23 cellular contexts compared by ENCODE assay signal in genomic region chr15:34719883-34720148, GRCh38. TPM values are rescaled to one million over a fixed set of nuclear protein-coding genes. Genes with fewer than 3 reads are reported as not detected.
DNase-seq lines count a peak whose midpoint lies in the region; ATAC-seq and TF ChIP-seq lines count a peak whose summit lies in the region.
"Had no signal": no experiment of that assay in that cellular context is flagged by ENCODE, and none has a peak within 500 bp of the region (broad histone marks: within the 10 kb centered on the region; RNA-seq: fewer than 3 reads in every experiment).

No MANE protein-coding gene starts in this region.

- 0 out of 2 replicates have a peak overlapping the region, but pooled peaks have one; percentile 32 for H3K4ac ChIP-seq in IMR-90 (ENCODE audit: low read depth, low read length)

- intact Hi-C loops in heart left ventricle (cut with DNase I), result loop anchor here in 7 of 10 donors (2.0 to 10.0 kb wide), 7 partner anchors 65 to 195 kb away; partner anchors contain the start of gene ACTC1 (in 2 of the 7)
- intact Hi-C loops in left cardiac atrium (cut with DNase I), result loop anchor here in 1 of 2 donors (5.0 kb wide), 1 partner anchor 77 kb away; the partner anchor contains the start of gene ACTC1
- intact Hi-C loops in IMR-90 (cut with micrococcal nuclease), result no loop called here
- intact Hi-C loops in psoas muscle (cut with DNase I), result loop anchor here in 1 of 2 donors (5.0 kb wide), 1 partner anchor 77 kb away; the partner anchor contains the start of gene ACTC1
- intact Hi-C loops in activated CD4-positive, alpha-beta T cell treated with anti-CD3 and anti-CD28 coated beads, Interleukin-2, amount 10 ng/mL, durations not matched to agents 24 days and 14 days (cut with micrococcal nuclease), result no loop called here

- CTCF ChIA-PET in IMR-90 (lab: Yijun Ruan, JAX), result no interaction called here

- peaks cover 55% of the 10 kb centered on the region for H3K27me3 Mint-ChIP-seq in activated CD4-positive, alpha-beta T cell treated with anti-CD3 and anti-CD28 coated beads, Interleukin-2, amount 10 ng/mL, durations not matched to agents 24 days and 14 days

- H3K27ac ChIP-seq in heart left ventricle, result peak overlapping the region; percentile 12 to 90 (median 79)
- no peak overlapping the region for H3K27ac ChIP-seq in IMR-90 (ENCODE audit: insufficient read depth, low read length)
- H3K27ac ChIP-seq in psoas muscle, result peak overlapping the region; percentile 61
- H3K27ac ChIP-seq: BLaER1 treated with 17β-estradiol and CSF1 and Interleukin-3, amounts not matched to agents 10 nM and 100 nM; HL-60 had no signal

- H2BK20ac ChIP-seq in IMR-90 (ENCODE audit: low read depth, low read length), result no peak overlapping the region

- dilution Hi-C loops in IMR-90 (cut with HindIII; ENCODE audit: low sequenced_read_pairs, unreplicated experiment), result no loop called here

- no peaks in the 10 kb centered on the region for H3K9me3 ChIP-seq in heart left ventricle
- H3K9me3 ChIP-seq in IMR-90 (ENCODE audit: control insufficient read depth, insufficient read depth, low read length), result no peaks in the 10 kb centered on the region
- H3K9me3 ChIP-seq in psoas muscle, result no peaks in the 10 kb centered on the region
- H3K9me3 ChIP-seq: BLaER1 treated with 17β-estradiol and CSF1 and Interleukin-3, amounts not matched to agents 10 nM and 100 nM had no signal

- H2BK5ac ChIP-seq in IMR-90 (ENCODE audit: low read depth, low read length, poor library complexity, severe bottlenecking), result no peak overlapping the region

- H2AK9ac ChIP-seq in IMR-90 (replicated peaks; ENCODE audit: low read depth, low read length, poor library complexity), result no peak overlapping the region

- H3K27me3 ChIP-seq in heart left ventricle (peaks cover 0 to 15% (median 0%) of the 10 kb centered on the region in 9 donors), IMR-90 (ENCODE audit: control insufficient read depth, insufficient read depth, low read length) (no peaks in the 10 kb centered on the region), psoas muscle (ENCODE audit: insufficient read depth in 3 of 3, low read length in 2 of 3) (no peaks in the 10 kb centered on the region)
- H3K27me3 ChIP-seq: BLaER1 treated with 17β-estradiol and CSF1 and Interleukin-3, amounts not matched to agents 10 nM and 100 nM had no signal

- no peak overlapping the region for H3K27ac Mint-ChIP-seq in activated CD4-positive, alpha-beta T cell treated with anti-CD3 and anti-CD28 coated beads, Interleukin-2, amount 10 ng/mL, durations not matched to agents 24 days and 14 days
- H3K27ac Mint-ChIP-seq: CD8-positive, alpha-beta T cell had no signal

- no peak for DNase-seq in heart left ventricle
- no peak for DNase-seq in left cardiac atrium
- DNase-seq in IMR-90, result no peak
- DNase-seq in left lobe of liver (ENCODE audit: low spot score), result peak; percentile 60
- DNase-seq in psoas muscle, result no peak
- DNase-seq in activated CD4-positive, alpha-beta T cell treated with anti-CD3 and anti-CD28 coated beads, Interleukin-2, amount 10 ng/mL, durations not matched to agents 24 days and 14 days, result no peak
- no peak for DNase-seq in CD1c-positive myeloid dendritic cell (ENCODE audit: extremely low spot score)
- DNase-seq: 8988T; CD8-positive, alpha-beta T cell; DND-41; KG1; NCI-H1092 treated with DMSO at 0.1 percent for 48 hours; NCI-H1436 treated with DMSO at 0.1 percent for 48 hours; NCI-H1930; NCI-H2227 treated with DMSO at 0.1 percent for 48 hours; NCI-H510A; NCI-H774 had no signal

- H3K4me1 ChIP-seq in heart left ventricle, result peaks cover 0 to 62% (median 23%) of the 10 kb centered on the region in 12 donors
- peaks cover 24% of the 10 kb centered on the region for H3K4me1 ChIP-seq in IMR-90 (ENCODE audit: control insufficient read depth, insufficient read depth, low read length)
- peaks cover 57% of the 10 kb centered on the region for H3K4me1 ChIP-seq in psoas muscle
- H3K4me1 ChIP-seq: BLaER1 treated with 17β-estradiol and CSF1 and Interleukin-3, amounts not matched to agents 10 nM and 100 nM had no signal

- H2AK5ac ChIP-seq in IMR-90 (ENCODE audit: low read depth, low read length), result no peak overlapping the region

- H3K23ac ChIP-seq in IMR-90 (ENCODE audit: low read depth, low read length), result no peak overlapping the region

- H3K9ac ChIP-seq in IMR-90 (ENCODE audit: low read depth, low read length), result no peak overlapping the region
- H3K9ac ChIP-seq: BLaER1 treated with 17β-estradiol and CSF1 and Interleukin-3, amounts not matched to agents 10 nM and 100 nM had no signal

- H2BK120ac ChIP-seq in IMR-90 (ENCODE audit: low read depth, low read length), result peak overlapping the region; percentile 6; the same call in 1 of the 2 replicates

- ATAC-seq in heart left ventricle (no peak), left cardiac atrium (no peak), IMR-90 (ENCODE audit: low read depth) (no peak), left lobe of liver (peak; percentile 40), psoas muscle (no peak), GM21423 (IDR thresholded peaks at IDR 0.05; ENCODE audit: unreplicated experiment) (no peak)
- ATAC-seq: CD8-positive, alpha-beta T cell; HCT116; Panc1 had no signal

- H4K20me1 ChIP-seq in IMR-90 (ENCODE audit: insufficient read depth, low read length), result no peaks in the 10 kb centered on the region
- H4K20me1 ChIP-seq: BLaER1 treated with 17β-estradiol and CSF1 and Interleukin-3, amounts not matched to agents 10 nM and 100 nM had no signal

- no peak overlapping the region for H4K8ac ChIP-seq in IMR-90 (ENCODE audit: low read depth in 2 of 2, low read length in 2 of 2)

- no peak overlapping the region; the same call in 2 of the 3 replicates for H2BK15ac ChIP-seq in IMR-90 (ENCODE audit: low read depth, low read length)

- TF ChIP-seq CTCF in heart left ventricle (IDR thresholded peaks at IDR 0.05) (no peak), IMR-90 (conservative IDR thresholded peaks at IDR 0.05; ENCODE audit: low read depth, low read length) (no peak), psoas muscle (IDR thresholded peaks at IDR 0.05) (no peak)

- H3K4me3 ChIP-seq in heart left ventricle (no peak overlapping the region), IMR-90 (ENCODE audit: insufficient read depth, low read depth, low read length) (no peak overlapping the region), psoas muscle (no peak overlapping the region)
- H3K4me3 ChIP-seq: BLaER1 treated with 17β-estradiol and CSF1 and Interleukin-3, amounts not matched to agents 10 nM and 100 nM had no signal

- H3K4me3 Mint-ChIP-seq in activated CD4-positive, alpha-beta T cell treated with anti-CD3 and anti-CD28 coated beads, Interleukin-2, amount 10 ng/mL, durations not matched to agents 24 days and 14 days, result no peak overlapping the region
- H3K4me3 Mint-ChIP-seq: CD8-positive, alpha-beta T cell had no signal

- no peak for TF ChIP-seq POLR2A in heart left ventricle (IDR thresholded peaks at IDR 0.05)
- no peak for TF ChIP-seq POLR2A in IMR-90 (IDR thresholded peaks at IDR 0.05; ENCODE audit: low read depth, low read length)

- H3K9me1 ChIP-seq in IMR-90 (ENCODE audit: insufficient read depth, low read length), result peaks cover 5% of the 10 kb centered on the region; the same call in 1 of the 2 replicates

- H3K4me1 Mint-ChIP-seq in activated CD4-positive, alpha-beta T cell treated with anti-CD3 and anti-CD28 coated beads, Interleukin-2, amount 10 ng/mL, durations not matched to agents 24 days and 14 days, result no peaks in the 10 kb centered on the region

- in situ Hi-C loops in IMR-90 (cut with MboI; ENCODE audit: low sequenced_read_pairs), result no loop called here

- no peak overlapping the region for H4K5ac ChIP-seq in IMR-90 (ENCODE audit: low read depth, low read length)

- peak overlapping the region; percentile 11; the same call in 1 of the 2 replicates for H4K91ac ChIP-seq in IMR-90 (ENCODE audit: insufficient read depth, low read depth, low read length)

- no peaks in the 10 kb centered on the region for H3K36me3 ChIP-seq in heart left ventricle
- H3K36me3 ChIP-seq in IMR-90 (ENCODE audit: control insufficient read depth, insufficient read depth, low read length), result no peaks in the 10 kb centered on the region
- H3K36me3 ChIP-seq in psoas muscle (ENCODE audit: insufficient read depth in 1 of 2, low read depth in 1 of 2), result no peaks in the 10 kb centered on the region
- H3K36me3 ChIP-seq: BLaER1 treated with 17β-estradiol and CSF1 and Interleukin-3, amounts not matched to agents 10 nM and 100 nM had no signal

- no peaks in the 10 kb centered on the region for H3K9me3 Mint-ChIP-seq in activated CD4-positive, alpha-beta T cell treated with anti-CD3 and anti-CD28 coated beads, Interleukin-2, amount 10 ng/mL, durations not matched to agents 24 days and 14 days
- H3K9me3 Mint-ChIP-seq: CD8-positive, alpha-beta T cell had no signal

- H3K14ac ChIP-seq in IMR-90 (replicated peaks; ENCODE audit: low read depth, low read length), result no peak overlapping the region

- no peak for TF ChIP-seq RAD21 in IMR-90 (IDR thresholded peaks at IDR 0.05; ENCODE audit: low read length)

- 39 to 57% (median 48%) methylated on average over 2 of the region's 2 CpGs for whole genome bisulfite sequencing in heart left ventricle, 4 donors
- WGBS in IMR-90 (ENCODE audit: extremely low coverage in 2 of 2, insufficient read length in 1 of 2), 2 experiments, result no CpG with 5 or more reads among the region's 2 CpGs
- 39 to 75% (median 53%) methylated on average over 2 of the region's 2 CpGs for WGBS in psoas muscle, 3 donors

- H3K18ac ChIP-seq in IMR-90 (ENCODE audit: low read depth, low read length), result no peak overlapping the region; the same call in 1 of the 2 replicates

- H3K36me3 Mint-ChIP-seq in activated CD4-positive, alpha-beta T cell treated with anti-CD3 and anti-CD28 coated beads, Interleukin-2, amount 10 ng/mL, durations not matched to agents 24 days and 14 days (ENCODE audit: low read depth), result no peaks in the 10 kb centered on the region
- H3K36me3 Mint-ChIP-seq: CD8-positive, alpha-beta T cell had no signal

- no peak overlapping the region for H2AFZ ChIP-seq in IMR-90 (replicated peaks; ENCODE audit: low read length, poor library complexity)

- H3K79me1 ChIP-seq in IMR-90 (ENCODE audit: low read depth in 1 of 2, low read length in 2 of 2), result no peaks in the 10 kb centered on the region

- POLR2A ChIA-PET in IMR-90 (lab: Charles Lee; ENCODE audit: unreplicated experiment), result no interaction called here

- no peak overlapping the region for H3K4me2 ChIP-seq in IMR-90 (ENCODE audit: low read depth, low read length)
- H3K4me2 ChIP-seq: BLaER1 treated with 17β-estradiol and CSF1 and Interleukin-3, amounts not matched to agents 10 nM and 100 nM had no signal

- no peak overlapping the region; the same call in 1 of the 2 replicates for H3K56ac ChIP-seq in IMR-90 (ENCODE audit: extremely low read depth, insufficient read depth, low read length)

- no TSS peak for BruUV-seq in IMR-90 (replicated peaks; lab: Mats Ljungman, UMichigan)

RNA-seq across cellular contexts. Expression of gene GJD2, which starts 35.0 kb away (rescaled TPM):
- total RNA-seq in heart left ventricle (under 1 TPM in 4 of 9 donors, not detected in 5; 0.19 to 0.31 (median 0.26) TPM), left cardiac atrium (10 to 100 TPM in 1 of 2 donors, 1 to 10 TPM in 1; 4.9 to 19.2 TPM), IMR-90 (2012; rRNA removed) (not detected in 2 replicates), left lobe of liver (not detected), psoas muscle (not detected)
- polyA plus RNA-seq in heart left ventricle (under 1 TPM in 1 of 2 donors, not detected in 1; 0.04 TPM), IMR-90 (2012; rRNA removed) (not detected in 2 replicates), psoas muscle (not detected)
- not detected in 2 replicates for polyA plus RNA-seq in IMR-90 (2012; cell fraction: cytosol; rRNA removed)
- polyA plus RNA-seq in IMR-90 (2012; cell fraction: nucleus; rRNA removed; ENCODE audit: low replicate concordance), result 0.02 TPM in 1 of 2 replicates, not detected in the other
- not detected in 2 replicates for total RNA-seq in activated CD4-positive, alpha-beta T cell treated with anti-CD3 and anti-CD28 coated beads, Interleukin-2, amount 10 ng/mL, durations not matched to agents 24 days and 14 days
- total RNA-seq: CD8-positive, alpha-beta T cell; HT-29 had no signal

Comparison
In these comparisons a context has a peak if more than half of its experiments do, and no peak if none do; other contexts are left out.
1. intact Hi-C loops: an anchor here in heart left ventricle (2.0 to 10.0 kb wide); none called in IMR-90 and activated CD4-positive, alpha-beta T cell treated with anti-CD3 and anti-CD28 coated beads, Interleukin-2, amount 10 ng/mL, durations not matched to agents 24 days and 14 days.